17 cellular contexts compared by ENCODE assay signal in the genomic region with DNA sequence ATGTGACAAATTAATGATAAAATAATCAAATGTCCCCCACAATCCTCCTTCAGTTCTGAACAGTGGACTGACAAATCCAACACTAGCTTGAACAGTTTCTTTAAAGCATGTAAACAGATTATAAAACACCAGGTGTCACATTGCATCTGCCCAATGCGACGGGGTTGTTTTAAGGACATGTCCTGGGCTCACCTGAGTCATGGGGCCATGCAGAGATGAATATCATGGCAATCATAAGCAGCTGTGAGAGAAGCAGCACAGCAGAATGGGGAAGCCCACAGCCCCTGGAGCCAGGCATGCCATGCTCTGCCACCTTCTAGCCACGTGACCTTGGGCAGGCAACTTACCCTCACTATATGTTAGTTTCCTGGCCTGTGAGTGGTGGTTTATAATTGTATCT.
DNase-seq lines count a peak whose midpoint lies in the region; ATAC-seq and TF ChIP-seq lines count a peak whose summit lies in the region.
"Had no signal": no experiment of that assay in that cellular context is flagged by ENCODE, and none has a peak within 500 bp of the region (broad histone marks: within the 10 kb centered on the region; RNA-seq: fewer than 3 reads in every experiment).

No MANE protein-coding gene starts in this region.

- peaks cover 0 to 2% (median 0%) of the 10 kb centered on the region in 3 donors for H3K27me3 ChIP-seq in psoas muscle (ENCODE audit: insufficient read depth in 3 of 3, low read length in 2 of 3)
- H3K27me3 ChIP-seq: BLaER1 treated with 17β-estradiol and CSF1 and Interleukin-3, amounts not matched to agents 10 nM and 100 nM had no signal

- 39 to 73% (median 50%) methylated on average over 3 of the region's 3 CpGs for WGBS in psoas muscle, 3 donors

- H3K9me3 ChIP-seq in psoas muscle = no peaks in the 10 kb centered on the region
- H3K9me3 ChIP-seq: A549; BLaER1 treated with 17β-estradiol and CSF1 and Interleukin-3, amounts not matched to agents 10 nM and 100 nM; Caco-2 had no signal

- H3K36me3 Mint-ChIP-seq in progenitor cell of endocrine pancreas (ENCODE audit: insufficient read depth) = no peaks in the 10 kb centered on the region
- H3K36me3 Mint-ChIP-seq: CD8-positive, alpha-beta T cell had no signal

- H3K27ac ChIP-seq in psoas muscle = no peak overlapping the region
- H3K27ac ChIP-seq: A549; BLaER1 treated with 17β-estradiol and CSF1 and Interleukin-3, amounts not matched to agents 10 nM and 100 nM; C4-2B had no signal

- intact Hi-C loops in psoas muscle (cut with DNase I) = no loop called here

- H3K4me1 ChIP-seq in psoas muscle = no peaks in the 10 kb centered on the region
- H3K4me1 ChIP-seq: A549; BLaER1 treated with 17β-estradiol and CSF1 and Interleukin-3, amounts not matched to agents 10 nM and 100 nM; Caco-2 had no signal

- DNase-seq in DMS53 (lab: John Stamatoyannopoulos, UW) (peak; percentile 3), DMS53 treated with DMSO at 0.1 percent for 48 hours (lab: John Stamatoyannopoulos, UW; ENCODE audit: unreplicated experiment) (no peak), NCI-H774 (lab: John Stamatoyannopoulos, UW) (peak; percentile 48), NCI-H82 treated with DMSO at 0.1 percent for 48 hours (lab: John Stamatoyannopoulos, UW; ENCODE audit: unreplicated experiment) (peak; percentile 36), psoas muscle (no peak), progenitor cell of endocrine pancreas (ENCODE audit: low spot score, unreplicated experiment) (no peak)
- DNase-seq: AML-193; Caco-2; Calu3; CD4-positive, alpha-beta T cell; CD8-positive, alpha-beta T cell; DMS79 treated with DMSO at 0.1 percent for 48 hours; GF-D8 had no signal

- H3K4me3 Mint-ChIP-seq in progenitor cell of endocrine pancreas (ENCODE audit: low read depth) = no peak overlapping the region
- H3K4me3 Mint-ChIP-seq: B cell; CD4-positive, alpha-beta T cell; CD8-positive, alpha-beta T cell had no signal

- H3K27me3 Mint-ChIP-seq in progenitor cell of endocrine pancreas = peaks cover 4% of the 10 kb centered on the region
- H3K27me3 Mint-ChIP-seq: CD4-positive, alpha-beta T cell had no signal

- H3K4me3 ChIP-seq in psoas muscle = no peak overlapping the region
- H3K4me3 ChIP-seq: A549; BLaER1 treated with 17β-estradiol and CSF1 and Interleukin-3, amounts not matched to agents 10 nM and 100 nM had no signal

- H3K4me1 Mint-ChIP-seq in progenitor cell of endocrine pancreas (ENCODE audit: low read depth) = no peaks in the 10 kb centered on the region
- H3K4me1 Mint-ChIP-seq: B cell had no signal

- no peaks in the 10 kb centered on the region for H3K9me3 Mint-ChIP-seq in progenitor cell of endocrine pancreas (ENCODE audit: low read depth)
- H3K9me3 Mint-ChIP-seq: CD4-positive, alpha-beta T cell; CD8-positive, alpha-beta T cell had no signal

- TF ChIP-seq CTCF in psoas muscle (IDR thresholded peaks at IDR 0.05) (no peak), progenitor cell of endocrine pancreas (IDR thresholded peaks at IDR 0.05; ENCODE audit: unreplicated experiment) (no peak)

- ATAC-seq in psoas muscle = no peak
- ATAC-seq: A549; CD8-positive, alpha-beta T cell had no signal

- H3K36me3 ChIP-seq in psoas muscle (ENCODE audit: insufficient read depth in 1 of 2, low read depth in 1 of 2) = no peaks in the 10 kb centered on the region
- H3K36me3 ChIP-seq: BLaER1 treated with 17β-estradiol and CSF1 and Interleukin-3, amounts not matched to agents 10 nM and 100 nM had no signal

- H3K27ac Mint-ChIP-seq in progenitor cell of endocrine pancreas = no peak overlapping the region
- H3K27ac Mint-ChIP-seq: B cell; CD4-positive, alpha-beta T cell; CD8-positive, alpha-beta T cell had no signal

Comparison
In these comparisons a context has a peak if more than half of its experiments do, and no peak if none do; other contexts are left out.
1. DNase-seq: peak in DMS53 (single experiment), NCI-H774 (single experiment) and NCI-H82 treated with DMSO at 0.1 percent for 48 hours (single experiment); none in DMS53 treated with DMSO at 0.1 percent for 48 hours (single experiment), psoas muscle (0 of 2) and progenitor cell of endocrine pancreas (single experiment).